9 cellular contexts compared by ENCODE assay signal in genomic region chr17:62869885-62870580, GRCh38.
DNase-seq lines count a peak whose midpoint lies in the region; ATAC-seq, FAIRE-seq and TF ChIP-seq lines count a peak whose summit lies in the region.
"Had no signal": no experiment of that assay in that cellular context is flagged by ENCODE, and none has a peak within 500 bp of the region (broad histone marks: within the 10 kb centered on the region; RNA-seq: fewer than 3 reads in every experiment).

No MANE protein-coding gene starts in this region.

- H3K9me3 ChIP-seq in H1 (ENCODE audit: insufficient read depth in 2 of 2, low read depth in 1 of 2, low read length in 1 of 2) (no peaks in the 10 kb centered on the region), Karpas-422 (ENCODE audit: low read length) (no peaks in the 10 kb centered on the region)
- H3K9me3 ChIP-seq: thoracic aorta had no signal

- H2BK15ac ChIP-seq in H1 (ENCODE audit: low read length): no peak overlapping the region

- no peak overlapping the region for H4K8ac ChIP-seq in H1 (ENCODE audit: extremely low read depth, insufficient read depth, low read length)

- H4K5ac ChIP-seq in H1 (ENCODE audit: insufficient read length, low read depth, low read length): no peak overlapping the region

- TF ChIP-seq RAD21 in H1 (IDR thresholded peaks at IDR 0.05 in 1 of 2, conservative IDR thresholded peaks at IDR 0.05 in 1 of 2; ENCODE audit: low read depth in 2 of 2, low read length in 2 of 2): no peak

- no peak overlapping the region; the same call in 1 of the 2 replicates for H2BK12ac ChIP-seq in H1 (ENCODE audit: low read depth, low read length)

- POLR2A ChIA-PET in H1 (lab: Charles Lee; ENCODE audit: partially characterized antibody): no interaction called here

- H3K14ac ChIP-seq in H1 (ENCODE audit: insufficient read length): no peak overlapping the region

- no peak overlapping the region for H2AK5ac ChIP-seq in H1 (ENCODE audit: low read depth, low read length)

- H3K18ac ChIP-seq in H1 (ENCODE audit: extremely low read depth, low read length): no peak overlapping the region

- H3K36me3 ChIP-seq in H1 (ENCODE audit: control insufficient read depth in 2 of 4, insufficient read depth in 4 of 4, low read length in 3 of 4): no peaks in the 10 kb centered on the region
- no peaks in the 10 kb centered on the region for H3K36me3 ChIP-seq in Karpas-422 (ENCODE audit: insufficient read depth, low read length)
- H3K36me3 ChIP-seq: thoracic aorta had no signal

- no peaks in the 10 kb centered on the region for H3K9me2 ChIP-seq in Karpas-422 (replicated peaks; ENCODE audit: insufficient read depth, low read length)

- no peak for TF ChIP-seq EP300 in H1 (IDR thresholded peaks at IDR 0.05; ENCODE audit: borderline replicate concordance in 1 of 2, low read depth in 2 of 2, low read length in 2 of 2)

- H3K4me3 ChIP-seq in H1 (ENCODE audit: extremely low read depth in 1 of 4, insufficient read depth in 2 of 4, low read depth in 3 of 4, low read length in 4 of 4) (no peak overlapping the region), Karpas-422 (ENCODE audit: low read length) (no peak overlapping the region)
- H3K4me3 ChIP-seq: thoracic aorta had no signal

- H3K4ac ChIP-seq in H1 (replicated peaks; ENCODE audit: insufficient read length, low read depth, low read length): no peak overlapping the region

- H2BK120ac ChIP-seq in H1 (replicated peaks; ENCODE audit: low read depth, low read length): no peak overlapping the region

- FAIRE-seq in H1 (lab: Jason Lieb, UNC): peak; percentile 96

- TF ChIP-seq CTCF in GM13976 (IDR thresholded peaks at IDR 0.05; ENCODE audit: borderline replicate concordance, control extremely low read depth, extremely low read depth, insufficient read depth, missing control alignments): no peak
- no peak for TF ChIP-seq CTCF in H1 (IDR thresholded peaks at IDR 0.05; ENCODE audit: control extremely low read depth in 1 of 3, insufficient read depth in 1 of 3, low read depth in 1 of 3, low read length in 3 of 3)

- H3K4me2 ChIP-seq in H1 (ENCODE audit: insufficient read depth in 1 of 2, low read depth in 2 of 2, low read length in 2 of 2) (peak overlapping the region; percentile 15 to 59; a peak in 3 of 4 replicates), Karpas-422 (ENCODE audit: low read depth, low read length, poor library complexity, severe bottlenecking) (no peak overlapping the region)

- in situ Hi-C loops in GM13976 (cut with MboI; ENCODE audit: low sequenced_read_pairs, unreplicated experiment): no loop called here

- H3K79me2 ChIP-seq in H1 (ENCODE audit: control insufficient read depth in 1 of 2, insufficient read depth in 2 of 2, low read length in 2 of 2) (no peaks in the 10 kb centered on the region), Karpas-422 (ENCODE audit: low read length) (no peaks in the 10 kb centered on the region)

- CTCF ChIA-PET in H1 (lab: Charles Lee; ENCODE audit: partially characterized antibody): interaction anchor here (1.0 kb wide), 1 partner anchor 23 kb away, joined by 3 read pairs; no protein-coding TSS in a partner anchor

- WGBS in H1 (ENCODE audit: extremely low coverage in 1 of 2, insufficient coverage in 1 of 2, insufficient read length in 1 of 2, insufficient replicate concordance in 2 of 2, low coverage in 1 of 2, low lambda C conversion rate in 2 of 2, missing lambda C conversion rate in 1 of 2), 2 experiments: 56% methylated on average over 7 of the region's 7 CpGs; no CpG with 5 or more reads in 1 of the 2 experiments

- peak overlapping the region; percentile 62 for H3K27ac ChIP-seq in H1 (ENCODE audit: low read depth, low read length)
- H3K27ac ChIP-seq in Karpas-422 (ENCODE audit: low read length): no peak overlapping the region

- H4K91ac ChIP-seq in H1 (replicated peaks; ENCODE audit: insufficient read length, low read length): no peak overlapping the region

- no peak overlapping the region for H2BK5ac ChIP-seq in H1 (ENCODE audit: low read depth, low read length)

- TF ChIP-seq POLR2A in H1 (IDR thresholded peaks at IDR 0.05; ENCODE audit: control extremely low read depth in 1 of 2, low read depth in 2 of 2, low read length in 2 of 2): no peak
- TF ChIP-seq POLR2A in erythroblast (IDR thresholded peaks at IDR 0.05; ENCODE audit: low read length): no peak

- H3K79me1 ChIP-seq in H1 (ENCODE audit: low read depth, low read length): no peaks in the 10 kb centered on the region

- DNase-seq in GM13976 (ENCODE audit: low spot score) (peak; percentile 29), NCI-H524 (lab: John Stamatoyannopoulos, UW) (peak; percentile 97 to 98), H1 (ENCODE audit: low read depth in 1 of 2, low spot score in 2 of 2) (peak; percentile 33 to 53), occipital lobe (lab: John Stamatoyannopoulos, UW) (peak; percentile 44), erythroblast (lab: John Stamatoyannopoulos, UW) (no peak), Karpas-422 (no peak)
- no peak for DNase-seq in activated T-cell treated with anti-CD3 and anti-CD28 coated beads, Interleukin-2, amount 50 U/mL, for 1 hour

- H3K4me1 ChIP-seq in H1 (replicated peaks in 1 of 4; ENCODE audit: control insufficient read depth in 3 of 4, insufficient read depth in 4 of 4, low read length in 3 of 4) (peaks cover 0 to 17% (median 7%) of the 10 kb centered on the region in 4 experiments; a peak in 5 of 7 replicates), Karpas-422 (ENCODE audit: low read length) (no peaks in the 10 kb centered on the region)

- H4K20me1 ChIP-seq in H1 (replicated peaks in 1 of 2; ENCODE audit: control insufficient read depth in 1 of 2, insufficient read depth in 2 of 2, low read length in 2 of 2) (no peaks in the 10 kb centered on the region), Karpas-422 (ENCODE audit: insufficient read depth, low read depth, low read length) (no peaks in the 10 kb centered on the region)

- H2BK20ac ChIP-seq in H1 (ENCODE audit: low read length): no peak overlapping the region

- H3K56ac ChIP-seq in H1 (replicated peaks; ENCODE audit: insufficient read length, low read depth, low read length): no peak overlapping the region

- 0 out of 2 replicates have a peak overlapping the region, but pooled peaks have one; percentile 66 for H2AFZ ChIP-seq in H1 (ENCODE audit: low read length)
- H2AFZ ChIP-seq in Karpas-422 (ENCODE audit: low read length): no peak overlapping the region

- no peak for ATAC-seq in HG03135 (IDR thresholded peaks at IDR 0.05; ENCODE audit: unreplicated experiment)

- H3K23ac ChIP-seq in H1 (ENCODE audit: insufficient read length): no peak overlapping the region

- H3K23me2 ChIP-seq in H1 (ENCODE audit: low read depth, low read length): no peaks in the 10 kb centered on the region; the same call in 1 of the 2 replicates

- H3K27me3 ChIP-seq in H1 (replicated peaks in 1 of 4; ENCODE audit: control insufficient read depth in 3 of 4, extremely low read depth in 1 of 4, insufficient read depth in 3 of 4, low read length in 3 of 4) (no peaks in the 10 kb centered on the region), Karpas-422 (ENCODE audit: low read length) (no peaks in the 10 kb centered on the region)

- no peak overlapping the region for H3K9ac ChIP-seq in H1 (replicated peaks in 1 of 4; ENCODE audit: extremely low read depth in 1 of 4, low read depth in 3 of 4, low read length in 3 of 4)
- H3K9ac ChIP-seq in Karpas-422 (ENCODE audit: low read length): no peak overlapping the region

TF ChIP-seq in H1, 55 proteins besides CTCF, POLR2A, EP300 and RAD21:
- no peak for TF ChIP-seq POU5F1 (IDR thresholded peaks at IDR 0.05; ENCODE audit: low read depth, low read length)
- TF ChIP-seq TAF7 (optimal IDR thresholded peaks at IDR 0.05; ENCODE audit: borderline replicate concordance, low read depth, low read length): no peak
- no peak for TF ChIP-seq CHD1 (IDR thresholded peaks at IDR 0.05; ENCODE audit: low read depth, low read length)
- TF ChIP-seq CBX5 (IDR thresholded peaks at IDR 0.05; ENCODE audit: low read depth, low read length): no peak
- TF ChIP-seq JUND (IDR thresholded peaks at IDR 0.05; ENCODE audit: low read length): no peak
- no peak for TF ChIP-seq BACH1 (IDR thresholded peaks at IDR 0.05; ENCODE audit: low read length)
- TF ChIP-seq SIN3A (conservative IDR thresholded peaks at IDR 0.05 in 1 of 2, IDR thresholded peaks at IDR 0.05 in 1 of 2; ENCODE audit: low read depth in 1 of 2, low read length in 2 of 2): no peak
- TF ChIP-seq KDM4A (IDR thresholded peaks at IDR 0.05; ENCODE audit: low read depth, low read length, severe bottlenecking): no peak
- TF ChIP-seq SRF (IDR thresholded peaks at IDR 0.05; ENCODE audit: low read depth, low read length): peak; percentile 96
- TF ChIP-seq CTBP2 (IDR thresholded peaks at IDR 0.05; ENCODE audit: borderline replicate concordance, insufficient read depth, insufficient read length, low read length): no peak
- TF ChIP-seq TEAD4 (IDR thresholded peaks at IDR 0.05; ENCODE audit: low read depth, low read length): peak; percentile 57; the same call in 1 of the 2 replicates

Comparison
In these comparisons a context has a peak if more than half of its experiments do, and no peak if none do; other contexts are left out.
1. DNase-seq: peak in GM13976 (single experiment), NCI-H524 (2 of 2), H1 (2 of 2) and occipital lobe (single experiment); none in erythroblast (0 of 2), activated T-cell treated with anti-CD3 and anti-CD28 coated beads, Interleukin-2, amount 50 U/mL, for 1 hour (single experiment) and Karpas-422 (single experiment).